ENCODE assay signal across 18 cellular contexts in the genomic region with DNA sequence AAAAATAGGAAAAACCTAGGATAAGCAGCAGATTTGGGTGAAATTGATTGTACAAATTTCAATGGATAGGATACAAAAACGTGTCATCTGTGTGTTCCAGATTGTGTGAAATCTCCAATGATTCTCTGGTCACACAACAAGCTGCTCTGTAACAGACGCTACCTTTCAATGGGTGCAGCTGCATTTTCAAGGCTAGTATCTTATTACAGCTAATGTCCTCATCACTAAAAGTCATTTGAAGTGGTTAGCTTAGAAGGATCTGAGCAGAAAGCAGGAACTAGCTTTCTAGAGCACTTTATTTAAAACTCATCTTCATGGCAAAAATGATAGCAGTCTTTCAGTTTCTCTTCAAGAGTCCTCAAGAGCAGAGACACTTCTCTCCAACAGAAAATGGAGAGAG.
DNase-seq lines count a peak whose midpoint lies in the region; TF ChIP-seq lines count a peak whose summit lies in the region.
"Had no signal": no experiment of that assay in that cellular context is flagged by ENCODE, and none has a peak within 500 bp of the region (broad histone marks: within the 10 kb centered on the region; RNA-seq: fewer than 3 reads in every experiment).

No MANE protein-coding gene starts in this region.

- no peak for TF ChIP-seq CTCF in RWPE1 (conservative IDR thresholded peaks at IDR 0.05; ENCODE audit: low read depth)

- POLR2A ChIA-PET in RWPE1 (lab: Yijun Ruan, JAX; ENCODE audit: low non-redundant PET) = no interaction called here

- DNase-seq in NCI-H1105 treated with DMSO at 0.1 percent for 48 hours (lab: John Stamatoyannopoulos, UW) = peak; percentile 23
- DNase-seq in NCI-H1105 (lab: John Stamatoyannopoulos, UW) = no peak
- peak; percentile 19 for DNase-seq in NCI-H187 treated with DMSO at 0.1 percent for 48 hours (lab: John Stamatoyannopoulos, UW)
- peak; percentile 43 for DNase-seq in NCI-H69 (lab: John Stamatoyannopoulos, UW)
- peak; percentile 18 for DNase-seq in inferior parietal cortex (ENCODE audit: extremely low spot score)
- no peak for DNase-seq in anterior cingulate cortex (lab: John Stamatoyannopoulos, UW)
- no peak for DNase-seq in RWPE1 (ENCODE audit: low spot score)
- no peak for DNase-seq in DMS79 (lab: John Stamatoyannopoulos, UW)
- DNase-seq: C1 segment of cervical spinal cord, DMS79 treated with DMSO at 0.1 percent for 48 hours, GDM1, GOT3, MV-4-11, NCI-H1930, NCI-H446, PC-9, SK-N-SH, T-helper 1 cell had no signal

- H3K27ac ChIP-seq in RWPE1 = no peak overlapping the region
- H3K27ac ChIP-seq: PC-9 had no signal

- CTCF ChIA-PET in RWPE1 (lab: Yijun Ruan, JAX) = interaction anchor here (0.5 kb wide), 1 partner anchor 1050 kb away, joined by 3 read pairs; no protein-coding TSS in a partner anchor

Comparison
In these comparisons a context has a peak if more than half of its experiments do, and no peak if none do; other contexts are left out.
1. DNase-seq: peak in NCI-H1105 treated with DMSO at 0.1 percent for 48 hours (single experiment), NCI-H187 treated with DMSO at 0.1 percent for 48 hours (single experiment), NCI-H69 (single experiment) and inferior parietal cortex (single experiment); none in NCI-H1105 (single experiment), anterior cingulate cortex (0 of 58), RWPE1 (single experiment) and DMS79 (single experiment).